In the genomic region with DNA sequence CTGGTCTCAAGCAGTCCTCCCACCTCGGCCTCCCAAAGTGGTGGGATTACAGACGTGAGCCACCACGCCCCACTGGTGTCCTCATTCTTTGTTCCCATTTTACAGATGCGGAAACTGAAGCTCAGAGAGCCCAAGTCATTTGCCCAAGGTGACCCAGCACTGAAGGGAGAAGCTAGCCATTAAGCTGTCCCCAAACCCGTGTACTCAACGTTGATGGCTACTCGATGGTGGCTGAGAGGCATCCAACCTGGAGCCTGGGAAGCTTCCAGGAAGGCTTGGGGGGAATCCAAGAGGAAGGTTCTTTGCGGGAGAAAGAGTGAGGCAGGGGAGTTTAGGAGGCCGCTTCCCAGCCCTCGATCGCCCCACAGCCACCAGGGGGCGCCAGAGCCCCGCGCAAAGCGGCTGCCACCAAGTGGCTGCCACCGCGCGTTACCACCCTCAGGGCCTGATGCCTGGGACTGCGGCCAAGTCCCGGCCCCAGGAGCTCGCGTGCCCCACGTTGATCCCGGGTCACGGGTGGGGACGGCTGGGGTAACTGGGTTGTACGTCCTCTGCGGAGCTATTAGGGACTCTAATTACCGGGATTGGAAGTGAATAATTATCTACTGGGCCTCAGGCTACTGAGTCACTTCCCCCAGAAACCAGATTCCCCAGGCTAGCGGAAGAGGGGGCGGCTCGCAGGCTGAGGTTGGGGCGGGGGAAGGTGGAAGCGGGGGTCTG, we compare ENCODE assay signal across 1 cellular context.
TF ChIP-seq lines count a peak whose summit lies in the region.

No MANE protein-coding gene starts in this region.

TF ChIP-seq in K562, 482 proteins besides CTCF, POLR2A, EP300 and RAD21 (continued from another document and continues in another):
- TF ChIP-seq, protein P1, sequence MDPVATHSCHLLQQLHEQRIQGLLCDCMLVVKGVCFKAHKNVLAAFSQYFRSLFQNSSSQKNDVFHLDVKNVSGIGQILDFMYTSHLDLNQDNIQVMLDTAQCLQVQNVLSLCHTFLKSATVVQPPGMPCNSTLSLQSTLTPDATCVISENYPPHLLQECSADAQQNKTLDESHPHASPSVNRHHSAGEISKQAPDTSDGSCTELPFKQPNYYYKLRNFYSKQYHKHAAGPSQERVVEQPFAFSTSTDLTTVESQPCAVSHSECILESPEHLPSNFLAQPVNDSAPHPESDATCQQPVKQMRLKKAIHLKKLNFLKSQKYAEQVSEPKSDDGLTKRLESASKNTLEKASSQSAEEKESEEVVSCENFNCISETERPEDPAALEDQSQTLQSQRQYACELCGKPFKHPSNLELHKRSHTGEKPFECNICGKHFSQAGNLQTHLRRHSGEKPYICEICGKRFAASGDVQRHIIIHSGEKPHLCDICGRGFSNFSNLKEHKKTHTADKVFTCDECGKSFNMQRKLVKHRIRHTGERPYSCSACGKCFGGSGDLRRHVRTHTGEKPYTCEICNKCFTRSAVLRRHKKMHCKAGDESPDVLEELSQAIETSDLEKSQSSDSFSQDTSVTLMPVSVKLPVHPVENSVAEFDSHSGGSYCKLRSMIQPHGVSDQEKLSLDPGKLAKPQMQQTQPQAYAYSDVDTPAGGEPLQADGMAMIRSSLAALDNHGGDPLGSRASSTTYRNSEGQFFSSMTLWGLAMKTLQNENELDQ (CRISPR knock-in tag; IDR thresholded peaks at IDR 0.05; ENCODE audit: borderline replicate concordance), result no peak
- TF ChIP-seq KLF16 (IDR thresholded peaks at IDR 0.05) (no peak), DMBX1 (CRISPR knock-in tag; IDR thresholded peaks at IDR 0.05; ENCODE audit: borderline replicate concordance) (no peak), ZNF766 (CRISPR knock-in tag; conservative IDR thresholded peaks at IDR 0.05) (0 out of 2 replicates have a peak, but pooled peaks have one; percentile 24), PYGO2 (tag; IDR thresholded peaks at IDR 0.05) (no peak), ZNF133 (CRISPR knock-in tag; IDR thresholded peaks at IDR 0.05) (no peak), SIN3B (IDR thresholded peaks at IDR 0.05; ENCODE audit: low read depth) (no peak), PCBP2 (IDR thresholded peaks at IDR 0.05; ENCODE audit: low read depth, low read length, poor library complexity, severe bottlenecking) (no peak), GABPB1 (CRISPR knock-in tag; IDR thresholded peaks at IDR 0.05) (peak; percentile 11; the same call in 1 of the 2 replicates), ZC3H8 (IDR thresholded peaks at IDR 0.05) (no peak; the same call in 1 of the 2 replicates), TSC22D4 (tag; IDR thresholded peaks at IDR 0.05) (no peak), ZNF830 (CRISPR knock-in tag; IDR thresholded peaks at IDR 0.05) (no peak), TAF15 (IDR thresholded peaks at IDR 0.05; ENCODE audit: low read depth, low read length) (no peak), ILF3 (IDR thresholded peaks at IDR 0.05; ENCODE audit: borderline replicate concordance) (no peak), WHSC1 (IDR thresholded peaks at IDR 0.05; ENCODE audit: low read length) (no peak), E2F3 (CRISPR knock-in tag; IDR thresholded peaks at IDR 0.05) (no peak), HNRNPL (IDR thresholded peaks at IDR 0.05; ENCODE audit: low read depth, low read length) (peak; percentile 95), CBX8 (IDR thresholded peaks at IDR 0.05; ENCODE audit: borderline replicate concordance, extremely low read depth, low read depth, low read length, poor library complexity, severe bottlenecking) (no peak), SUPT5H (IDR thresholded peaks at IDR 0.05) (no peak), TRIM24 (IDR thresholded peaks at IDR 0.05) (0 out of 4 replicates have a peak, but pooled peaks of 1 of the 2 experiments have one; percentile 45), MAFG (tag; conservative IDR thresholded peaks at IDR 0.05) (no peak), ZNF583 (CRISPR knock-in tag; IDR thresholded peaks at IDR 0.05) (0 out of 2 replicates have a peak, but pooled peaks have one; percentile 46)
- TF ChIP-seq, protein P2, sequence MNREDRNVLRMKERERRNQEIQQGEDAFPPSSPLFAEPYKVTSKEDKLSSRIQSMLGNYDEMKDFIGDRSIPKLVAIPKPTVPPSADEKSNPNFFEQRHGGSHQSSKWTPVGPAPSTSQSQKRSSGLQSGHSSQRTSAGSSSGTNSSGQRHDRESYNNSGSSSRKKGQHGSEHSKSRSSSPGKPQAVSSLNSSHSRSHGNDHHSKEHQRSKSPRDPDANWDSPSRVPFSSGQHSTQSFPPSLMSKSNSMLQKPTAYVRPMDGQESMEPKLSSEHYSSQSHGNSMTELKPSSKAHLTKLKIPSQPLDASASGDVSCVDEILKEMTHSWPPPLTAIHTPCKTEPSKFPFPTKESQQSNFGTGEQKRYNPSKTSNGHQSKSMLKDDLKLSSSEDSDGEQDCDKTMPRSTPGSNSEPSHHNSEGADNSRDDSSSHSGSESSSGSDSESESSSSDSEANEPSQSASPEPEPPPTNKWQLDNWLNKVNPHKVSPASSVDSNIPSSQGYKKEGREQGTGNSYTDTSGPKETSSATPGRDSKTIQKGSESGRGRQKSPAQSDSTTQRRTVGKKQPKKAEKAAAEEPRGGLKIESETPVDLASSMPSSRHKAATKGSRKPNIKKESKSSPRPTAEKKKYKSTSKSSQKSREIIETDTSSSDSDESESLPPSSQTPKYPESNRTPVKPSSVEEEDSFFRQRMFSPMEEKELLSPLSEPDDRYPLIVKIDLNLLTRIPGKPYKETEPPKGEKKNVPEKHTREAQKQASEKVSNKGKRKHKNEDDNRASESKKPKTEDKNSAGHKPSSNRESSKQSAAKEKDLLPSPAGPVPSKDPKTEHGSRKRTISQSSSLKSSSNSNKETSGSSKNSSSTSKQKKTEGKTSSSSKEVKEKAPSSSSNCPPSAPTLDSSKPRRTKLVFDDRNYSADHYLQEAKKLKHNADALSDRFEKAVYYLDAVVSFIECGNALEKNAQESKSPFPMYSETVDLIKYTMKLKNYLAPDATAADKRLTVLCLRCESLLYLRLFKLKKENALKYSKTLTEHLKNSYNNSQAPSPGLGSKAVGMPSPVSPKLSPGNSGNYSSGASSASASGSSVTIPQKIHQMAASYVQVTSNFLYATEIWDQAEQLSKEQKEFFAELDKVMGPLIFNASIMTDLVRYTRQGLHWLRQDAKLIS (CRISPR knock-in tag; IDR thresholded peaks at IDR 0.05), result no peak
- TF ChIP-seq, protein P3, sequence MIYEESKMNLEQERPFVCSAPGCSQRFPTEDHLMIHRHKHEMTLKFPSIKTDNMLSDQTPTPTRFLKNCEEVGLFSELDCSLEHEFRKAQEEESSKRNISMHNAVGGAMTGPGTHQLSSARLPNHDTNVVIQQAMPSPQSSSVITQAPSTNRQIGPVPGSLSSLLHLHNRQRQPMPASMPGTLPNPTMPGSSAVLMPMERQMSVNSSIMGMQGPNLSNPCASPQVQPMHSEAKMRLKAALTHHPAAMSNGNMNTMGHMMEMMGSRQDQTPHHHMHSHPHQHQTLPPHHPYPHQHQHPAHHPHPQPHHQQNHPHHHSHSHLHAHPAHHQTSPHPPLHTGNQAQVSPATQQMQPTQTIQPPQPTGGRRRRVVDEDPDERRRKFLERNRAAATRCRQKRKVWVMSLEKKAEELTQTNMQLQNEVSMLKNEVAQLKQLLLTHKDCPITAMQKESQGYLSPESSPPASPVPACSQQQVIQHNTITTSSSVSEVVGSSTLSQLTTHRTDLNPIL (CRISPR knock-in tag; IDR thresholded peaks at IDR 0.05), result no peak
- TF ChIP-seq, protein P4, sequence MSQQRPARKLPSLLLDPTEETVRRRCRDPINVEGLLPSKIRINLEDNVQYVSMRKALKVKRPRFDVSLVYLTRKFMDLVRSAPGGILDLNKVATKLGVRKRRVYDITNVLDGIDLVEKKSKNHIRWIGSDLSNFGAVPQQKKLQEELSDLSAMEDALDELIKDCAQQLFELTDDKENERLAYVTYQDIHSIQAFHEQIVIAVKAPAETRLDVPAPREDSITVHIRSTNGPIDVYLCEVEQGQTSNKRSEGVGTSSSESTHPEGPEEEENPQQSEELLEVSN (IDR thresholded peaks at IDR 0.05; ENCODE audit: borderline replicate concordance in 1 of 2, extremely low read depth in 1 of 2, insufficient read depth in 1 of 2, insufficient read length in 1 of 2, low read depth in 1 of 2, low read length in 1 of 2, poor library complexity in 1 of 2, severe bottlenecking in 1 of 2), result peak; percentile 29 to 39
- TF ChIP-seq, protein P5, sequence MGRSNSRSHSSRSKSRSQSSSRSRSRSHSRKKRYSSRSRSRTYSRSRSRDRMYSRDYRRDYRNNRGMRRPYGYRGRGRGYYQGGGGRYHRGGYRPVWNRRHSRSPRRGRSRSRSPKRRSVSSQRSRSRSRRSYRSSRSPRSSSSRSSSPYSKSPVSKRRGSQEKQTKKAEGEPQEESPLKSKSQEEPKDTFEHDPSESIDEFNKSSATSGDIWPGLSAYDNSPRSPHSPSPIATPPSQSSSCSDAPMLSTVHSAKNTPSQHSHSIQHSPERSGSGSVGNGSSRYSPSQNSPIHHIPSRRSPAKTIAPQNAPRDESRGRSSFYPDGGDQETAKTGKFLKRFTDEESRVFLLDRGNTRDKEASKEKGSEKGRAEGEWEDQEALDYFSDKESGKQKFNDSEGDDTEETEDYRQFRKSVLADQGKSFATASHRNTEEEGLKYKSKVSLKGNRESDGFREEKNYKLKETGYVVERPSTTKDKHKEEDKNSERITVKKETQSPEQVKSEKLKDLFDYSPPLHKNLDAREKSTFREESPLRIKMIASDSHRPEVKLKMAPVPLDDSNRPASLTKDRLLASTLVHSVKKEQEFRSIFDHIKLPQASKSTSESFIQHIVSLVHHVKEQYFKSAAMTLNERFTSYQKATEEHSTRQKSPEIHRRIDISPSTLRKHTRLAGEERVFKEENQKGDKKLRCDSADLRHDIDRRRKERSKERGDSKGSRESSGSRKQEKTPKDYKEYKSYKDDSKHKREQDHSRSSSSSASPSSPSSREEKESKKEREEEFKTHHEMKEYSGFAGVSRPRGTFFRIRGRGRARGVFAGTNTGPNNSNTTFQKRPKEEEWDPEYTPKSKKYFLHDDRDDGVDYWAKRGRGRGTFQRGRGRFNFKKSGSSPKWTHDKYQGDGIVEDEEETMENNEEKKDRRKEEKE (IDR thresholded peaks at IDR 0.05; ENCODE audit: borderline replicate concordance in 1 of 2, control insufficient read depth in 1 of 2, low read depth in 2 of 2, low read length in 1 of 2), result no peak
- TF ChIP-seq, protein P6, sequence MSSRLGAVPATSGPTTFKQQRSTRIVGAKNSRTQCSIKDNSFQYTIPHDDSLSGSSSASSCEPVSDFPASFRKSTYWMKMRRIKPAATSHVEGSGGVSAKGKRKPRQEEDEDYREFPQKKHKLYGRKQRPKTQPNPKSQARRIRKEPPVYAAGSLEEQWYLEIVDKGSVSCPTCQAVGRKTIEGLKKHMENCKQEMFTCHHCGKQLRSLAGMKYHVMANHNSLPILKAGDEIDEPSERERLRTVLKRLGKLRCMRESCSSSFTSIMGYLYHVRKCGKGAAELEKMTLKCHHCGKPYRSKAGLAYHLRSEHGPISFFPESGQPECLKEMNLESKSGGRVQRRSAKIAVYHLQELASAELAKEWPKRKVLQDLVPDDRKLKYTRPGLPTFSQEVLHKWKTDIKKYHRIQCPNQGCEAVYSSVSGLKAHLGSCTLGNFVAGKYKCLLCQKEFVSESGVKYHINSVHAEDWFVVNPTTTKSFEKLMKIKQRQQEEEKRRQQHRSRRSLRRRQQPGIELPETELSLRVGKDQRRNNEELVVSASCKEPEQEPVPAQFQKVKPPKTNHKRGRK (tag; IDR thresholded peaks at IDR 0.05), result no peak
- TF ChIP-seq, protein P7, sequence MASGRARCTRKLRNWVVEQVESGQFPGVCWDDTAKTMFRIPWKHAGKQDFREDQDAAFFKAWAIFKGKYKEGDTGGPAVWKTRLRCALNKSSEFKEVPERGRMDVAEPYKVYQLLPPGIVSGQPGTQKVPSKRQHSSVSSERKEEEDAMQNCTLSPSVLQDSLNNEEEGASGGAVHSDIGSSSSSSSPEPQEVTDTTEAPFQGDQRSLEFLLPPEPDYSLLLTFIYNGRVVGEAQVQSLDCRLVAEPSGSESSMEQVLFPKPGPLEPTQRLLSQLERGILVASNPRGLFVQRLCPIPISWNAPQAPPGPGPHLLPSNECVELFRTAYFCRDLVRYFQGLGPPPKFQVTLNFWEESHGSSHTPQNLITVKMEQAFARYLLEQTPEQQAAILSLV (tag; IDR thresholded peaks at IDR 0.05), result no peak
- TF ChIP-seq, protein P8, sequence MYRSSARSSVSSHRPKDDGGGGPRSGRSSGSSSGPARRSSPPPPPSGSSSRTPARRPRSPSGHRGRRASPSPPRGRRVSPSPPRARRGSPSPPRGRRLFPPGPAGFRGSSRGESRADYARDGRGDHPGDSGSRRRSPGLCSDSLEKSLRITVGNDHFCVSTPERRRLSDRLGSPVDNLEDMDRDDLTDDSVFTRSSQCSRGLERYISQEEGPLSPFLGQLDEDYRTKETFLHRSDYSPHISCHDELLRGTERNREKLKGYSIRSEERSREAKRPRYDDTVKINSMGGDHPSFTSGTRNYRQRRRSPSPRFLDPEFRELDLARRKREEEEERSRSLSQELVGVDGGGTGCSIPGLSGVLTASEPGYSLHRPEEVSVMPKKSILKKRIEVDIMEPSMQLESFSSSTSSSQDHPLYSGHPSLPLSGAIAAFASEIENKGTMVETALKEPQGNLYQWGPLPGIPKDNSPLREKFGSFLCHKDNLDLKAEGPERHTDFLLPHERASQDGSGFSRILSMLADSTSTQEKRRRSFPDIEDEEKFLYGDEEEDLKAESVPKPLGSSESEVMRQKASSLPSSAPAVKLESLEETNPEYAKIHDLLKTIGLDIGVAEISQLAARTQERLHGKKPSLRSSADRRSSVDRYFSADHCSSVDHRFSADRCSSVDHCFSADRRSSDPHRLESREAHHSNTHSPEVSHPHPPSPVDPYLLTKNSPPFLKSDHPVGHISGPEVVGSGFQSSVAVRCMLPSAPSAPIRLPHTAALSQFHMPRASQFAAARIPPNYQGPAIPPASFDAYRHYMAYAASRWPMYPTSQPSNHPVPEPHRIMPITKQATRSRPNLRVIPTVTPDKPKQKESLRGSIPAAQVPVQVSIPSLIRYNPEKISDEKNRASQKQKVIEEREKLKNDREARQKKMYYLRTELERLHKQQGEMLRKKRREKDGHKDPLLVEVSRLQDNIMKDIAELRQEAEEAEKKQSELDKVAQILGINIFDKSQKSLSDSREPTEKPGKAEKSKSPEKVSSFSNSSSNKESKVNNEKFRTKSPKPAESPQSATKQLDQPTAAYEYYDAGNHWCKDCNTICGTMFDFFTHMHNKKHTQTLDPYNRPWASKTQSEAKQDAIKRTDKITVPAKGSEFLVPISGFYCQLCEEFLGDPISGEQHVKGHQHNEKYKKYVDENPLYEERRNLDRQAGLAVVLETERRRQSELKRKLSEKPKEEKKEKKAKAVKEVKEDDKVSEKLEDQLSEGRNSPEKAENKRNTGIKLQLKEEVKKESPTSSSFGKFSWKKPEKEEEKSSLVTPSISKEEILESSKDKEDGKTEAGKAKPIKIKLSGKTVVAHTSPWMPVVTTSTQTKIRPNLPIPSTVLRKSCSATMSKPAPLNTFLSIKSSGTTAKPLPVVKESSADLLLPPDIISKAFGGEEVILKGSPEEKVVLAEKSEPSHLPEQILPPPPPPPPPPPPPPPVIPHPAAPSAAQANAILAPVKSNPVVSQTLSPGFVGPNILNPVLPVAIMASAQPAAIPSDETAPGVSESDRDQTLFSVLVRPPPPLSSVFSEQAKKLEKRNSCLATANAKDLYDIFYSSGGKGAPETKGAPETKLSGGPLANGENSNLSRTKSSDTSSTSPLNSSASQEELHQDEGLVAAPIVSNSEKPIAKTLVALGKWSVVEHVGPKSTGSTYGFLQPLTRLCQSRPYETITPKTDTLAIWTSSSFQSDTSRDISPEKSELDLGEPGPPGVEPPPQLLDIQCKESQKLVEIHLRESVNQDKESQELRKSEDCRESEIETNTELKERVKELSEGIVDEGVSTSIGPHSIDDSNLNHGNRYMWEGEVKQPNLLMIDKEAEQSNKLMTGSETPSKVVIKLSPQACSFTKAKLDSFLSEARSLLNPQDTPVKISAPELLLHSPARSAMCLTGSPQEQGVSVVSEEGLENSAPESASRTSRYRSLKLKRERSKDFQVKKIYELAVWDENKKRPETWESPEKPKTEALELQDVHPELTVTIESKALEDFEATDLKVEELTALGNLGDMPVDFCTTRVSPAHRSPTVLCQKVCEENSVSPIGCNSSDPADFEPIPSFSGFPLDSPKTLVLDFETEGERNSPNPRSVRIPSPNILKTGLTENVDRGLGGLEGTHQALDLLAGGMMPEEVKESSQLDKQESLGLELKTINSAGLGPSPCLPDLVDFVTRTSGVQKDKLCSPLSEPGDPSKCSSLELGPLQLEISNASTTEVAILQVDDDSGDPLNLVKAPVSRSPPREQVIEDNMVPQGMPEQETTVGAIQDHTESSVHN (IDR thresholded peaks at IDR 0.05; ENCODE audit: borderline replicate concordance in 1 of 2, low read depth in 1 of 2), result no peak
